In the genomic region with DNA sequence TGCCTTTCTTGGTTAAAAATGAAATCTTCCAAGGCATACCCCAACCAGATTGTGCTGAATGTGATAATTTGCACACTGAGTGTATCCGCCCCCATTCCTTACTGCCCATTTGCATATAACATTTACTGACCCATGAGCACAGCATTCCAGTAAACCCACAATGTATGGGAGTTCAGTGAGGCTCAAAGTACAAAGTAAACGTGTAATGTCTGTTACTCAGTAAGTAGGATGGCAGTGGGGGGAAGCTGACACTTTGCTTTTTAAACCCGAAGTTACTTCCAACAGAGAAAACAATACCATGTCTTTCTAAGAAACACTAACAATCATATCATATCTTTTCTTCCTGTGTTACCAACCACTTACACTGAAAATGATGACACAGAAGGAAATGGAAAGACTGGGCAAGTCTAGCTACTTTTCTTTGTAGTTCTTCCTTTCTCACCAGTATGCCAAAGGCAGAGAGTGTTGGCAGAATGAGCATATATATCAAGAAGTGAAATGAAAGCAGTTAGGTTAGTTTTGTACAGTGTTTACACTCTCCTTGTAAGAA, we compare ENCODE assay signal across 17 cellular contexts. TPM values are rescaled to one million over a fixed set of nuclear protein-coding genes. Genes with fewer than 3 reads are reported as not detected.
DNase-seq lines count a peak whose midpoint lies in the region; ATAC-seq lines count a peak whose summit lies in the region.
"Had no signal": no experiment of that assay in that cellular context is flagged by ENCODE, and none has a peak within 500 bp of the region (broad histone marks: within the 10 kb centered on the region; RNA-seq: fewer than 3 reads in every experiment).

No MANE protein-coding gene starts in this region.

- no peak overlapping the region for H3K27ac Mint-ChIP-seq in T-helper 17 cell

- ATAC-seq in GM18858 (IDR thresholded peaks at IDR 0.05; ENCODE audit: unreplicated experiment) (no peak), T-helper 17 cell (no peak)

- DNase-seq in HT1080 (ENCODE audit: low read depth) (peak; percentile 59), SJCRH30 (peak; percentile 21 to 50), epithelial cell of prostate (ENCODE audit: low read depth, low spot score) (no peak), renal cortical epithelial cell (ENCODE audit: low read depth) (peak; percentile 73), ecto neural progenitor cell (ENCODE audit: low spot score) (no peak), T-helper 17 cell (no peak)
- DNase-seq: anterior cingulate cortex; DND-41; Kasumi-1; kidney; NCI-H446; stimulated activated CD4-positive, alpha-beta T cell treated with anti-CD3 and anti-CD28 coated beads, Interleukin-4, amount 100 ng/mL, for 4 hours had no signal

- H3K4me1 ChIP-seq in SJCRH30 = peaks cover 12% of the 10 kb centered on the region
- H3K4me1 ChIP-seq: esophagus muscularis mucosa, parathyroid adenoma had no signal

- no peaks in the 10 kb centered on the region for H3K27me3 ChIP-seq in SJCRH30
- H3K27me3 ChIP-seq: esophagus muscularis mucosa had no signal

- H3K9me3 ChIP-seq in SJCRH30 (replicated peaks) (no peaks in the 10 kb centered on the region), T-helper 17 cell (ENCODE audit: control insufficient read depth, low read length, poor library complexity, severe bottlenecking) (no peaks in the 10 kb centered on the region)
- H3K9me3 ChIP-seq: esophagus muscularis mucosa had no signal

- peaks cover 11% of the 10 kb centered on the region for H3K27me3 Mint-ChIP-seq in T-helper 17 cell

- H3K27ac ChIP-seq in SJCRH30 = no peak overlapping the region
- peak overlapping the region; percentile 61 for H3K27ac ChIP-seq in epithelial cell of prostate
- H3K27ac ChIP-seq: esophagus muscularis mucosa, parathyroid adenoma had no signal

- no peaks in the 10 kb centered on the region for H3K36me3 ChIP-seq in SJCRH30
- H3K36me3 ChIP-seq: esophagus muscularis mucosa had no signal

- no peak overlapping the region for H3K4me3 Mint-ChIP-seq in T-helper 17 cell

- H3K36me3 Mint-ChIP-seq in T-helper 17 cell (ENCODE audit: low read depth) = no peaks in the 10 kb centered on the region

- no peaks in the 10 kb centered on the region for H3K4me1 Mint-ChIP-seq in T-helper 17 cell

- H3K4me3 ChIP-seq in SJCRH30 = no peak overlapping the region
- H3K4me3 ChIP-seq: esophagus muscularis mucosa had no signal

RNA-seq across cellular contexts. Expression of a gene that starts 27.1 kb away (rescaled TPM):
- not detected in 2 replicates for total RNA-seq in HT1080 (2014; rRNA removed; shearing (Covaris generic))
- polyA plus RNA-seq in HT1080 (2015; cell fraction: cytosol; rRNA removed) = not detected in 2 replicates
- polyA plus RNA-seq in HT1080 (2015; cell fraction: nucleus; rRNA removed) = not detected in 2 replicates
- 6.2 and 7.3 TPM in 2 replicates for total RNA-seq in SJCRH30 (2014; rRNA removed; shearing (Covaris generic))
- total RNA-seq in renal cortical epithelial cell (11.4 TPM in 1 of 2 replicates, not detected in the other), T-helper 17 cell (not detected)
- total RNA-seq: activated CD8-positive, alpha-beta memory T cell treated with anti-CD3 and anti-CD28 coated beads for 36 hours had no signal

RNA-seq across cellular contexts. Expression of a gene that starts 34.0 kb away (rescaled TPM):
- total RNA-seq in HT1080 (2014; rRNA removed; shearing (Covaris generic)) = not detected in 2 replicates
- not detected in 2 replicates for polyA plus RNA-seq in HT1080 (2015; cell fraction: cytosol; rRNA removed)
- polyA plus RNA-seq in HT1080 (2015; cell fraction: nucleus; rRNA removed) = not detected in 2 replicates
- not detected in 2 replicates for total RNA-seq in SJCRH30 (2014; rRNA removed; shearing (Covaris generic))
- total RNA-seq in renal cortical epithelial cell = not detected in 2 replicates
- not detected for total RNA-seq in T-helper 17 cell
- total RNA-seq: activated CD8-positive, alpha-beta memory T cell treated with anti-CD3 and anti-CD28 coated beads for 36 hours; esophagus muscularis mucosa; kidney; temporal lobe had no signal

Comparison
In these comparisons a context has a peak if more than half of its experiments do, and no peak if none do; other contexts are left out.
1. DNase-seq: peak in HT1080 (single experiment), SJCRH30 (2 of 2) and renal cortical epithelial cell (single experiment); none in epithelial cell of prostate (single experiment), ecto neural progenitor cell (single experiment) and T-helper 17 cell (0 of 3).